ENCODE assay signal across 1 cellular context in the genomic region with DNA sequence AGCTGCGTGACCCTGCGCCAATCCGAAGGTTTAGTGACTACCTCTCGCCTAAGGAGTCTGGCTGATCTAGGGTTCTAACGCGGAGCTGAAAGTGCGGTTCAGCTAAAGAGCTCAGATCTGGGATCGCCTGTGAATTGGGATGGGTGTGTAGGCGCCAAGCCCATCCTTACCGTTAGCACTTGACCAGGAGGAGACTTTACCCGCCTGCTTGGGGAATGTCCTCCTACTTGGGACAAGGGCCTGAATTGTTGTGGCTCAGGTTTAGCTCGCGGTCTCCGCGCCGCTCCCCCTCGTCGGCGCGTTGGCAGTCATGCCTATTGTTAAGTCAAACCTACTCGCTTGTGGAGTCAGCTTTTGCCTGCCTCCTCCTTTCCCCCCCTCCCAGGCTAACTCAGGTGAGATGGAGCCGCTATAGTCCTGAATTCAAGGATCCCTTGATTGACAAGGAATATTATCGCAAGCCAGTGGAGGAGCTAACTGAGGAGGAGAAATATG.
TF ChIP-seq lines count a peak whose summit lies in the region.

No MANE protein-coding gene starts in this region.

TF ChIP-seq in GM23338, 12 proteins besides CTCF, POLR2A, EP300 and RAD21 (continued from another document):
- TF ChIP-seq, protein P1, sequence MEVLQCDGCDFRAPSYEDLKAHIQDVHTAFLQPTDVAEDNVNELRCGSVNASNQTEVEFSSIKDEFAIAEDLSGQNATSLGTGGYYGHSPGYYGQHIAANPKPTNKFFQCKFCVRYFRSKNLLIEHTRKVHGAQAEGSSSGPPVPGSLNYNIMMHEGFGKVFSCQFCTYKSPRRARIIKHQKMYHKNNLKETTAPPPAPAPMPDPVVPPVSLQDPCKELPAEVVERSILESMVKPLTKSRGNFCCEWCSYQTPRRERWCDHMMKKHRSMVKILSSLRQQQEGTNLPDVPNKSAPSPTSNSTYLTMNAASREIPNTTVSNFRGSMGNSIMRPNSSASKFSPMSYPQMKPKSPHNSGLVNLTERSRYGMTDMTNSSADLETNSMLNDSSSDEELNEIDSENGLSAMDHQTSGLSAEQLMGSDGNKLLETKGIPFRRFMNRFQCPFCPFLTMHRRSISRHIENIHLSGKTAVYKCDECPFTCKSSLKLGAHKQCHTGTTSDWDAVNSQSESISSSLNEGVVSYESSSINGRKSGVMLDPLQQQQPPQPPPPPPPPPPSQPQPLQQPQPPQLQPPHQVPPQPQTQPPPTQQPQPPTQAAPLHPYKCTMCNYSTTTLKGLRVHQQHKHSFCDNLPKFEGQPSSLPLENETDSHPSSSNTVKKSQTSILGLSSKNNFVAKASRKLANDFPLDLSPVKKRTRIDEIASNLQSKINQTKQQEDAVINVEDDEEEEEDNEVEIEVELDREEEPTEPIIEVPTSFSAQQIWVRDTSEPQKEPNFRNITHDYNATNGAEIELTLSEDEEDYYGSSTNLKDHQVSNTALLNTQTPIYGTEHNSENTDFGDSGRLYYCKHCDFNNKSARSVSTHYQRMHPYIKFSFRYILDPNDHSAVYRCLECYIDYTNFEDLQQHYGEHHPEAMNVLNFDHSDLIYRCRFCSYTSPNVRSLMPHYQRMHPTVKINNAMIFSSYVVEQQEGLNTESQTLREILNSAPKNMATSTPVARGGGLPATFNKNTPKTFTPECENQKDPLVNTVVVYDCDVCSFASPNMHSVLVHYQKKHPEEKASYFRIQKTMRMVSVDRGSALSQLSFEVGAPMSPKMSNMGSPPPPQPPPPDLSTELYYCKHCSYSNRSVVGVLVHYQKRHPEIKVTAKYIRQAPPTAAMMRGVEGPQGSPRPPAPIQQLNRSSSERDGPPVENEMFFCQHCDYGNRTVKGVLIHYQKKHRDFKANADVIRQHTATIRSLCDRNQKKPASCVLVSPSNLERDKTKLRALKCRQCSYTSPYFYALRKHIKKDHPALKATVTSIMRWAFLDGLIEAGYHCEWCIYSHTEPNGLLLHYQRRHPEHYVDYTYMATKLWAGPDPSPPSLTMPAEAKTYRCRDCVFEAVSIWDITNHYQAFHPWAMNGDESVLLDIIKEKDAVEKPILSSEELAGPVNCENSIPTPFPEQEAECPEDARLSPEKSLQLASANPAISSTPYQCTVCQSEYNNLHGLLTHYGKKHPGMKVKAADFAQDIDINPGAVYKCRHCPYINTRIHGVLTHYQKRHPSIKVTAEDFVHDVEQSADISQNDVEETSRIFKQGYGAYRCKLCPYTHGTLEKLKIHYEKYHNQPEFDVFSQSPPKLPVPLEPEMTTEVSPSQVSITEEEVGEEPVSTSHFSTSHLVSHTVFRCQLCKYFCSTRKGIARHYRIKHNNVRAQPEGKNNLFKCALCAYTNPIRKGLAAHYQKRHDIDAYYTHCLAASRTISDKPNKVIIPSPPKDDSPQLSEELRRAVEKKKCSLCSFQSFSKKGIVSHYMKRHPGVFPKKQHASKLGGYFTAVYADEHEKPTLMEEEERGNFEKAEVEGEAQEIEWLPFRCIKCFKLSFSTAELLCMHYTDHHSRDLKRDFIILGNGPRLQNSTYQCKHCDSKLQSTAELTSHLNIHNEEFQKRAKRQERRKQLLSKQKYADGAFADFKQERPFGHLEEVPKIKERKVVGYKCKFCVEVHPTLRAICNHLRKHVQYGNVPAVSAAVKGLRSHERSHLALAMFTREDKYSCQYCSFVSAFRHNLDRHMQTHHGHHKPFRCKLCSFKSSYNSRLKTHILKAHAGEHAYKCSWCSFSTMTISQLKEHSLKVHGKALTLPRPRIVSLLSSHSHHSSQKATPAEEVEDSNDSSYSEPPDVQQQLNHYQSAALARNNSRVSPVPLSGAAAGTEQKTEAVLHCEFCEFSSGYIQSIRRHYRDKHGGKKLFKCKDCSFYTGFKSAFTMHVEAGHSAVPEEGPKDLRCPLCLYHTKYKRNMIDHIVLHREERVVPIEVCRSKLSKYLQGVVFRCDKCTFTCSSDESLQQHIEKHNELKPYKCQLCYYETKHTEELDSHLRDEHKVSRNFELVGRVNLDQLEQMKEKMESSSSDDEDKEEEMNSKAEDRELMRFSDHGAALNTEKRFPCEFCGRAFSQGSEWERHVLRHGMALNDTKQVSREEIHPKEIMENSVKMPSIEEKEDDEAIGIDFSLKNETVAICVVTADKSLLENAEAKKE (CRISPR knock-in tag; IDR thresholded peaks at IDR 0.05) = no peak
- TF ChIP-seq ZNF331 (CRISPR knock-in tag; IDR thresholded peaks at IDR 0.05; ENCODE audit: low read depth) (no peak), CREB1 (CRISPR knock-in tag; IDR thresholded peaks at IDR 0.05; ENCODE audit: low read depth) (no peak), STAT1 (IDR thresholded peaks at IDR 0.05; ENCODE audit: unreplicated experiment) (no peak), EZH2phosphoT487 (IDR thresholded peaks at IDR 0.05; ENCODE audit: unreplicated experiment) (no peak), ZNF114 (CRISPR knock-in tag; IDR thresholded peaks at IDR 0.05) (no peak)
- TF ChIP-seq, protein P2, sequence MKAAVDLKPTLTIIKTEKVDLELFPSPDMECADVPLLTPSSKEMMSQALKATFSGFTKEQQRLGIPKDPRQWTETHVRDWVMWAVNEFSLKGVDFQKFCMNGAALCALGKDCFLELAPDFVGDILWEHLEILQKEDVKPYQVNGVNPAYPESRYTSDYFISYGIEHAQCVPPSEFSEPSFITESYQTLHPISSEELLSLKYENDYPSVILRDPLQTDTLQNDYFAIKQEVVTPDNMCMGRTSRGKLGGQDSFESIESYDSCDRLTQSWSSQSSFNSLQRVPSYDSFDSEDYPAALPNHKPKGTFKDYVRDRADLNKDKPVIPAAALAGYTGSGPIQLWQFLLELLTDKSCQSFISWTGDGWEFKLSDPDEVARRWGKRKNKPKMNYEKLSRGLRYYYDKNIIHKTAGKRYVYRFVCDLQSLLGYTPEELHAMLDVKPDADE (IDR thresholded peaks at IDR 0.05) = no peak
TF ChIP-seq in GM23338: peak in this region for 0.
